ENCODE assay signal across 1 cellular context in the genomic region with DNA sequence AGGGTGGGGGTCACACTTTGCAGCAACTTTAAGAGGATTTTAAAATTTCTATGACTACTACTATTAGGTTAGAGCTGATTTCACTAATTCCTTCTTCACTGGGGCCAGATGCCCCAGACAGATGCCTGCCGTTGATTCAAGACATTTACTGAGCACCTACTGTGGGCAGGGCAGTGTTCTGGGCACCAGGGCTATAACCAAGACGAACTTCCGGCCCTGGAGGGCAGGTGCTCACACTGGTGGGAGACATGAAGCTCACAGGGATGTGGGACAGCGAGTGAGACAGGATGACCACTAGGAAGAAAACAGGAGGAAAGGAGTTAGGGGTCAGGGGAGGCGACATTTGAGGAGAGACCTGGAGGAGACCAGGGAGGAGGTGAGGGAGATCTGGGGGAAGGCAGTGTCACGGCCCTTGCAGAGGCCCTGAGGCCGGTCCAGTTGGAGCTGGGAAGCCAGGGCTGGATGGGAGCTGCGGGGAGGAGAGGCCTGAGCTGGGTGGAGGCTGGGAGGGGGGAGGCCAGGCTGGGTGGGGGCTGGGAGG.
A peak's percentile ranks its signal among the peaks of the same experiment; 100 is the strongest.
TF ChIP-seq lines count a peak whose summit lies in the region.

No MANE protein-coding gene starts in this region.

TF ChIP-seq in K562, 482 proteins besides CTCF, POLR2A, EP300 and RAD21 (continued from another document and continues in another):
- TF ChIP-seq, protein P1, sequence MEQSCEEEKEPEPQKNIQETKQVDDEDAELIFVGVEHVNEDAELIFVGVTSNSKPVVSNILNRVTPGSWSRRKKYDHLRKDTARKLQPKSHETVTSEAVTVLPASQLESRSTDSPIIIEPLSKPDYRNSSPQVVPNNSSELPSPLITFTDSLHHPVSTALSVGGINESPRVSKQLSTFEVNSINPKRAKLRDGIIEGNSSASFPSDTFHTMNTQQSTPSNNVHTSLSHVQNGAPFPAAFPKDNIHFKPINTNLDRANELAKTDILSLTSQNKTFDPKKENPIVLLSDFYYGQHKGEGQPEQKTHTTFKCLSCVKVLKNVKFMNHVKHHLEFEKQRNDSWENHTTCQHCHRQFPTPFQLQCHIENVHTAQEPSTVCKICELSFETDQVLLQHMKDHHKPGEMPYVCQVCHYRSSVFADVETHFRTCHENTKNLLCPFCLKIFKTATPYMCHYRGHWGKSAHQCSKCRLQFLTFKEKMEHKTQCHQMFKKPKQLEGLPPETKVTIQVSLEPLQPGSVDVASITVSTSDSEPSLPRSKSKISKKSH (CRISPR knock-in tag; IDR thresholded peaks at IDR 0.05), result no peak
- no peak for TF ChIP-seq ZNF133 (CRISPR knock-in tag; IDR thresholded peaks at IDR 0.05)
- TF ChIP-seq BRCA1 (IDR thresholded peaks at IDR 0.05), result no peak
- no peak for TF ChIP-seq BRCA1 (CRISPR knock-in tag; IDR thresholded peaks at IDR 0.05)
- no peak for TF ChIP-seq ZNF668 (CRISPR knock-in tag; IDR thresholded peaks at IDR 0.05)
- no peak for TF ChIP-seq CAMTA2 (CRISPR knock-in tag; conservative IDR thresholded peaks at IDR 0.05)
- TF ChIP-seq, protein P2, sequence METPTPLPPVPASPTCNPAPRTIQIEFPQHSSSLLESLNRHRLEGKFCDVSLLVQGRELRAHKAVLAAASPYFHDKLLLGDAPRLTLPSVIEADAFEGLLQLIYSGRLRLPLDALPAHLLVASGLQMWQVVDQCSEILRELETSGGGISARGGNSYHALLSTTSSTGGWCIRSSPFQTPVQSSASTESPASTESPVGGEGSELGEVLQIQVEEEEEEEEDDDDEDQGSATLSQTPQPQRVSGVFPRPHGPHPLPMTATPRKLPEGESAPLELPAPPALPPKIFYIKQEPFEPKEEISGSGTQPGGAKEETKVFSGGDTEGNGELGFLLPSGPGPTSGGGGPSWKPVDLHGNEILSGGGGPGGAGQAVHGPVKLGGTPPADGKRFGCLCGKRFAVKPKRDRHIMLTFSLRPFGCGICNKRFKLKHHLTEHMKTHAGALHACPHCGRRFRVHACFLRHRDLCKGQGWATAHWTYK (CRISPR knock-in tag; IDR thresholded peaks at IDR 0.05), result 0 out of 2 replicates have a peak, but pooled peaks have one; percentile 20
- no peak for TF ChIP-seq IRF2 (CRISPR knock-in tag; IDR thresholded peaks at IDR 0.05)
- no peak for TF ChIP-seq ZNF41 (CRISPR knock-in tag; conservative IDR thresholded peaks at IDR 0.05)
- peak; percentile 20; the same call in 1 of the 2 replicates for TF ChIP-seq ZKSCAN8 (CRISPR knock-in tag; IDR thresholded peaks at IDR 0.05)
- TF ChIP-seq POLR2H (tag; IDR thresholded peaks at IDR 0.05; ENCODE audit: low read depth), result no peak
- TF ChIP-seq, protein P3, sequence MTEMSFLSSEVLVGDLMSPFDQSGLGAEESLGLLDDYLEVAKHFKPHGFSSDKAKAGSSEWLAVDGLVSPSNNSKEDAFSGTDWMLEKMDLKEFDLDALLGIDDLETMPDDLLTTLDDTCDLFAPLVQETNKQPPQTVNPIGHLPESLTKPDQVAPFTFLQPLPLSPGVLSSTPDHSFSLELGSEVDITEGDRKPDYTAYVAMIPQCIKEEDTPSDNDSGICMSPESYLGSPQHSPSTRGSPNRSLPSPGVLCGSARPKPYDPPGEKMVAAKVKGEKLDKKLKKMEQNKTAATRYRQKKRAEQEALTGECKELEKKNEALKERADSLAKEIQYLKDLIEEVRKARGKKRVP (CRISPR knock-in tag; IDR thresholded peaks at IDR 0.05), result no peak
- no peak for TF ChIP-seq ZNF165 (CRISPR knock-in tag; IDR thresholded peaks at IDR 0.05; ENCODE audit: borderline replicate concordance)
- TF ChIP-seq TAF9B (IDR thresholded peaks at IDR 0.05; ENCODE audit: partially characterized antibody), result no peak
- no peak for TF ChIP-seq CBFA2T3 (IDR thresholded peaks at IDR 0.05)
- 0 out of 2 replicates have a peak, but pooled peaks have one; percentile 25 for TF ChIP-seq MTA3 (IDR thresholded peaks at IDR 0.05; ENCODE audit: borderline replicate concordance)
- TF ChIP-seq DMBX1 (CRISPR knock-in tag; IDR thresholded peaks at IDR 0.05; ENCODE audit: borderline replicate concordance), result no peak; the same call in 1 of the 2 replicates
- TF ChIP-seq FOXJ3 (CRISPR knock-in tag; IDR thresholded peaks at IDR 0.05), result no peak
- TF ChIP-seq ZNF217 (CRISPR knock-in tag; IDR thresholded peaks at IDR 0.05), result no peak
- no peak for TF ChIP-seq CBX2 (IDR thresholded peaks at IDR 0.05; ENCODE audit: insufficient read depth, low read length, poor library complexity, severe bottlenecking)
- no peak for TF ChIP-seq GABPB1 (CRISPR knock-in tag; IDR thresholded peaks at IDR 0.05)
- TF ChIP-seq BACH1 (tag; IDR thresholded peaks at IDR 0.05), result no peak
- TF ChIP-seq ARID1B (IDR thresholded peaks at IDR 0.05), result no peak
- TF ChIP-seq BRF1 (IDR thresholded peaks at IDR 0.05; ENCODE audit: borderline replicate concordance, extremely low read depth, insufficient read length), result no peak
- TF ChIP-seq SNRNP70 (optimal IDR thresholded peaks at IDR 0.05; ENCODE audit: low read depth, low read length), result no peak
- TF ChIP-seq, protein P4, sequence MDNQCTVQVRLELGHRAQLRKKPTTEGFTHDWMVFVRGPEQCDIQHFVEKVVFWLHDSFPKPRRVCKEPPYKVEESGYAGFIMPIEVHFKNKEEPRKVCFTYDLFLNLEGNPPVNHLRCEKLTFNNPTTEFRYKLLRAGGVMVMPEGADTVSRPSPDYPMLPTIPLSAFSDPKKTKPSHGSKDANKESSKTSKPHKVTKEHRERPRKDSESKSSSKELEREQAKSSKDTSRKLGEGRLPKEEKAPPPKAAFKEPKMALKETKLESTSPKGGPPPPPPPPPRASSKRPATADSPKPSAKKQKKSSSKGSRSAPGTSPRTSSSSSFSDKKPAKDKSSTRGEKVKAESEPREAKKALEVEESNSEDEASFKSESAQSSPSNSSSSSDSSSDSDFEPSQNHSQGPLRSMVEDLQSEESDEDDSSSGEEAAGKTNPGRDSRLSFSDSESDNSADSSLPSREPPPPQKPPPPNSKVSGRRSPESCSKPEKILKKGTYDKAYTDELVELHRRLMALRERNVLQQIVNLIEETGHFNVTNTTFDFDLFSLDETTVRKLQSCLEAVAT (IDR thresholded peaks at IDR 0.05), result 0 out of 4 replicates have a peak, but pooled peaks of 1 of the 2 experiments have one; percentile 37
- no peak for TF ChIP-seq PCBP1 (IDR thresholded peaks at IDR 0.05; ENCODE audit: low read depth, low read length, poor library complexity, severe bottlenecking)
- no peak for TF ChIP-seq NFATC3 (IDR thresholded peaks at IDR 0.05)
- no peak for TF ChIP-seq ZNF124 (CRISPR knock-in tag; IDR thresholded peaks at IDR 0.05)
- no peak; the same call in 1 of the 2 replicates for TF ChIP-seq SMARCA4 (IDR thresholded peaks at IDR 0.05)
- TF ChIP-seq SREBF2 (CRISPR knock-in tag; IDR thresholded peaks at IDR 0.05), result no peak
- TF ChIP-seq TGIF2 (CRISPR knock-in tag; IDR thresholded peaks at IDR 0.05), result no peak
- TF ChIP-seq ZNF695 (CRISPR knock-in tag; IDR thresholded peaks at IDR 0.05), result no peak
- peak; percentile 44 for TF ChIP-seq SMARCC2 (IDR thresholded peaks at IDR 0.05; ENCODE audit: low read depth)
- no peak for TF ChIP-seq CEBPB (tag; IDR thresholded peaks at IDR 0.05)
- TF ChIP-seq MAFG (tag; conservative IDR thresholded peaks at IDR 0.05), result no peak
- no peak for TF ChIP-seq ZNF253 (CRISPR knock-in tag; conservative IDR thresholded peaks at IDR 0.05)
- TF ChIP-seq BRD9 (IDR thresholded peaks at IDR 0.05; ENCODE audit: low read depth, partially characterized antibody), result peak; percentile 29
- no peak; the same call in 1 of the 2 replicates for TF ChIP-seq ZFX (CRISPR knock-in tag; IDR thresholded peaks at IDR 0.05)
- TF ChIP-seq, protein P5, sequence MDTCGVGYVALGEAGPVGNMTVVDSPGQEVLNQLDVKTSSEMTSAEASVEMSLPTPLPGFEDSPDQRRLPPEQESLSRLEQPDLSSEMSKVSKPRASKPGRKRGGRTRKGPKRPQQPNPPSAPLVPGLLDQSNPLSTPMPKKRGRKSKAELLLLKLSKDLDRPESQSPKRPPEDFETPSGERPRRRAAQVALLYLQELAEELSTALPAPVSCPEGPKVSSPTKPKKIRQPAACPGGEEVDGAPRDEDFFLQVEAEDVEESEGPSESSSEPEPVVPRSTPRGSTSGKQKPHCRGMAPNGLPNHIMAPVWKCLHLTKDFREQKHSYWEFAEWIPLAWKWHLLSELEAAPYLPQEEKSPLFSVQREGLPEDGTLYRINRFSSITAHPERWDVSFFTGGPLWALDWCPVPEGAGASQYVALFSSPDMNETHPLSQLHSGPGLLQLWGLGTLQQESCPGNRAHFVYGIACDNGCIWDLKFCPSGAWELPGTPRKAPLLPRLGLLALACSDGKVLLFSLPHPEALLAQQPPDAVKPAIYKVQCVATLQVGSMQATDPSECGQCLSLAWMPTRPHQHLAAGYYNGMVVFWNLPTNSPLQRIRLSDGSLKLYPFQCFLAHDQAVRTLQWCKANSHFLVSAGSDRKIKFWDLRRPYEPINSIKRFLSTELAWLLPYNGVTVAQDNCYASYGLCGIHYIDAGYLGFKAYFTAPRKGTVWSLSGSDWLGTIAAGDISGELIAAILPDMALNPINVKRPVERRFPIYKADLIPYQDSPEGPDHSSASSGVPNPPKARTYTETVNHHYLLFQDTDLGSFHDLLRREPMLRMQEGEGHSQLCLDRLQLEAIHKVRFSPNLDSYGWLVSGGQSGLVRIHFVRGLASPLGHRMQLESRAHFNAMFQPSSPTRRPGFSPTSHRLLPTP (IDR thresholded peaks at IDR 0.05; ENCODE audit: borderline replicate concordance, extremely low read depth, insufficient read length), result no peak
- TF ChIP-seq HEY1 (CRISPR knock-in tag; IDR thresholded peaks at IDR 0.05; ENCODE audit: borderline replicate concordance), result no peak
- TF ChIP-seq ZBED1 (IDR thresholded peaks at IDR 0.05), result no peak
- peak; percentile 36; the same call in 1 of the 2 replicates for TF ChIP-seq NFRKB (IDR thresholded peaks at IDR 0.05; ENCODE audit: low read depth)
- TF ChIP-seq ZNF316 (IDR thresholded peaks at IDR 0.05), result peak; percentile 52
- no peak for TF ChIP-seq TEAD4 (IDR thresholded peaks at IDR 0.05; ENCODE audit: low read length)
- no peak for TF ChIP-seq TEAD4 (CRISPR knock-in tag; IDR thresholded peaks at IDR 0.05; ENCODE audit: borderline replicate concordance)
- TF ChIP-seq MCM5 (IDR thresholded peaks at IDR 0.05; ENCODE audit: low read depth), result no peak
- TF ChIP-seq, protein P6, sequence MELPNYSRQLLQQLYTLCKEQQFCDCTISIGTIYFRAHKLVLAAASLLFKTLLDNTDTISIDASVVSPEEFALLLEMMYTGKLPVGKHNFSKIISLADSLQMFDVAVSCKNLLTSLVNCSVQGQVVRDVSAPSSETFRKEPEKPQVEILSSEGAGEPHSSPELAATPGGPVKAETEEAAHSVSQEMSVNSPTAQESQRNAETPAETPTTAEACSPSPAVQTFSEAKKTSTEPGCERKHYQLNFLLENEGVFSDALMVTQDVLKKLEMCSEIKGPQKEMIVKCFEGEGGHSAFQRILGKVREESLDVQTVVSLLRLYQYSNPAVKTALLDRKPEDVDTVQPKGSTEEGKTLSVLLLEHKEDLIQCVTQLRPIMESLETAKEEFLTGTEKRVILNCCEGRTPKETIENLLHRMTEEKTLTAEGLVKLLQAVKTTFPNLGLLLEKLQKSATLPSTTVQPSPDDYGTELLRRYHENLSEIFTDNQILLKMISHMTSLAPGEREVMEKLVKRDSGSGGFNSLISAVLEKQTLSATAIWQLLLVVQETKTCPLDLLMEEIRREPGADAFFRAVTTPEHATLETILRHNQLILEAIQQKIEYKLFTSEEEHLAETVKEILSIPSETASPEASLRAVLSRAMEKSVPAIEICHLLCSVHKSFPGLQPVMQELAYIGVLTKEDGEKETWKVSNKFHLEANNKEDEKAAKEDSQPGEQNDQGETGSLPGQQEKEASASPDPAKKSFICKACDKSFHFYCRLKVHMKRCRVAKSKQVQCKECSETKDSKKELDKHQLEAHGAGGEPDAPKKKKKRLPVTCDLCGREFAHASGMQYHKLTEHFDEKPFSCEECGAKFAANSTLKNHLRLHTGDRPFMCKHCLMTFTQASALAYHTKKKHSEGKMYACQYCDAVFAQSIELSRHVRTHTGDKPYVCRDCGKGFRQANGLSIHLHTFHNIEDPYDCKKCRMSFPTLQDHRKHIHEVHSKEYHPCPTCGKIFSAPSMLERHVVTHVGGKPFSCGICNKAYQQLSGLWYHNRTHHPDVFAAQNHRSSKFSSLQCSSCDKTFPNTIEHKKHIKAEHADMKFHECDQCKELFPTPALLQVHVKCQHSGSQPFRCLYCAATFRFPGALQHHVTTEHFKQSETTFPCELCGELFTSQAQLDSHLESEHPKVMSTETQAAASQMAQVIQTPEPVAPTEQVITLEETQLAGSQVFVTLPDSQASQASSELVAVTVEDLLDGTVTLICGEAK (IDR thresholded peaks at IDR 0.05), result peak; percentile 52; the same call in 1 of the 2 replicates
- TF ChIP-seq, protein P6 (CRISPR knock-in tag; IDR thresholded peaks at IDR 0.05), result no peak
- TF ChIP-seq NFIX (CRISPR knock-in tag; IDR thresholded peaks at IDR 0.05; ENCODE audit: low read depth), result no peak
- TF ChIP-seq ZNF197 (CRISPR knock-in tag; IDR thresholded peaks at IDR 0.05; ENCODE audit: low read depth), result no peak
- no peak for TF ChIP-seq CBX8 (IDR thresholded peaks at IDR 0.05; ENCODE audit: borderline replicate concordance, extremely low read depth, low read depth, low read length, poor library complexity, severe bottlenecking)
